21 cellular contexts compared by ENCODE assay signal in the genomic region with DNA sequence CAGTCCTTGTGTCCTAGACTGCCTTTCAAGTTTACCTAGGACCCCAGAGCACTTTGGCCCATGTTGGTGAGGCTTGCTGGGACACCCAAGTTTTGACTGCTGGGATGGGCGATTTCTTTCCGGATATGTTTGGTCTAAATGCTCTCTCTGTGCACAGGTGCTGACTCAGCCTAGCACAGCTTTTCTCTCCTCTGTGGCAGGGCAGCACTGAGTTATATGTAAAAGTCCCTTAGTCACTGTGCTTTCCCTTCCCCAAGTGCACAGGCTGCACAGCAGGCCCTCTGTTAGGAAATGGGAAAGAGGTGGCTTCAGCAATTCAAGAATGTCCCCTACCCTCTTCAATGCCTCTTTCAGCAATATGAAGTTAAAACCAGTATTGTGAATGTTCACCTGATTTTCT. TPM values are rescaled to one million over a fixed set of nuclear protein-coding genes. Genes with fewer than 3 reads are reported as not detected.
DNase-seq lines count a peak whose midpoint lies in the region; ATAC-seq and TF ChIP-seq lines count a peak whose summit lies in the region.
"Had no signal": no experiment of that assay in that cellular context is flagged by ENCODE, and none has a peak within 500 bp of the region (broad histone marks: within the 10 kb centered on the region; RNA-seq: fewer than 3 reads in every experiment).

No MANE protein-coding gene starts in this region.

- H3K4me1 ChIP-seq in GM23338 (ENCODE audit: insufficient read depth) (no peaks in the 10 kb centered on the region), MM.1S (ENCODE audit: low read length) (peaks cover 16% of the 10 kb centered on the region), mammary epithelial cell (ENCODE audit: insufficient read depth, low read length) (peaks cover 26% of the 10 kb centered on the region), SJCRH30 (no peaks in the 10 kb centered on the region)
- H3K4me1 ChIP-seq: BLaER1, Caco-2 had no signal

- H3K27ac Mint-ChIP-seq in GM23338 = peak overlapping the region; percentile 77
- H3K27ac Mint-ChIP-seq: CD4-positive, alpha-beta memory T cell had no signal

- H3K9me2 ChIP-seq in GM23338 (ENCODE audit: insufficient read depth) (no peaks in the 10 kb centered on the region), MM.1S (replicated peaks; ENCODE audit: insufficient read depth, low read length) (no peaks in the 10 kb centered on the region)

- H4K20me1 ChIP-seq in GM23338 (replicated peaks; ENCODE audit: insufficient read depth) (no peaks in the 10 kb centered on the region), MM.1S (ENCODE audit: insufficient read depth, low read length) (no peaks in the 10 kb centered on the region), mammary epithelial cell (ENCODE audit: insufficient read depth, low read length) (no peaks in the 10 kb centered on the region)
- H4K20me1 ChIP-seq: BLaER1 had no signal

- H3K9ac ChIP-seq in MM.1S (ENCODE audit: low read length) (no peak overlapping the region), mammary epithelial cell (ENCODE audit: insufficient read depth, low read length) (no peak overlapping the region)
- H3K9ac ChIP-seq: BLaER1 had no signal

- no peak; the same call in 2 of the 3 replicates for ATAC-seq in GM23338
- ATAC-seq in GM19324 (IDR thresholded peaks at IDR 0.05; ENCODE audit: low FRiP score, unreplicated experiment) = no peak
- ATAC-seq: GM12878, HepG2, K562, SK-N-SH treated with all-trans-retinoic acid at 6 μM for 48 hours had no signal

- H3K27me3 Mint-ChIP-seq in GM23338 (ENCODE audit: insufficient read depth, low read depth, poor library complexity) = peaks cover 6% of the 10 kb centered on the region

- dilution Hi-C loops in mammary epithelial cell (cut with HindIII; ENCODE audit: low sequenced_read_pairs) = no loop called here

- H3K79me2 ChIP-seq in GM23338 (replicated peaks; ENCODE audit: insufficient read depth) = no peaks in the 10 kb centered on the region
- H3K79me2 ChIP-seq in MM.1S (ENCODE audit: low read length) = no peaks in the 10 kb centered on the region
- no peaks in the 10 kb centered on the region for H3K79me2 ChIP-seq in mammary epithelial cell (ENCODE audit: insufficient read depth, low read length)

- H3K4me1 Mint-ChIP-seq in GM23338 = peaks cover 5% of the 10 kb centered on the region; the same call in 1 of the 3 replicates
- H3K4me1 Mint-ChIP-seq: CD4-positive, alpha-beta memory T cell had no signal

- no peak overlapping the region for H3K4me3 ChIP-seq in GM23338
- H3K4me3 ChIP-seq in MM.1S (ENCODE audit: low read length) = 0 out of 2 replicates have a peak overlapping the region, but pooled peaks have one; percentile 2
- no peak overlapping the region for H3K4me3 ChIP-seq in mammary epithelial cell (replicated peaks in 1 of 3; ENCODE audit: insufficient read depth in 1 of 3, low read depth in 2 of 3, low read length in 3 of 3)
- H3K4me3 ChIP-seq in SJCRH30 = no peak overlapping the region
- H3K4me3 ChIP-seq: BLaER1, GM12878, K562 had no signal

- no peaks in the 10 kb centered on the region for H3K9me3 Mint-ChIP-seq in GM23338
- H3K9me3 Mint-ChIP-seq: CD4-positive, alpha-beta memory T cell had no signal

- no peak for DNase-seq in GM23338 (ENCODE audit: low spot score)
- peak; percentile 77 for DNase-seq in MM.1S
- peak; percentile 35 for DNase-seq in mammary epithelial cell
- peak; percentile 1 for DNase-seq in kidney tubule cell (ENCODE audit: low spot score)
- no peak for DNase-seq in stimulated activated naive CD4-positive, alpha-beta T cell treated with Interleukin-2 at 50 U/mL for 16 hours (lab: John Stamatoyannopoulos, UW)
- DNase-seq in SJCRH30 = no peak
- DNase-seq: Caco-2; CD4-positive, alpha-beta memory T cell; DND-41; GOT3; NCI-H1092; NCI-H1436; NCI-H187 treated with DMSO at 0.1 percent for 48 hours; NCI-H510A; SIG-M5 had no signal

- CTCF ChIA-PET in mammary epithelial cell (lab: Charles Lee; ENCODE audit: low non-redundant PET) = no interaction called here

- H3K27ac ChIP-seq in GM23338 (ENCODE audit: low read depth) = no peak overlapping the region
- peak overlapping the region; percentile 47; the same call in 1 of the 2 replicates for H3K27ac ChIP-seq in MM.1S (ENCODE audit: low read length)
- H3K27ac ChIP-seq in mammary epithelial cell (ENCODE audit: insufficient read depth, low read depth, low read length) = no peak overlapping the region
- no peak overlapping the region for H3K27ac ChIP-seq in SJCRH30
- H3K27ac ChIP-seq: BLaER1 had no signal

- WGBS in mammary epithelial cell (ENCODE audit: low coverage, missing lambda C conversion rate) = 58% methylated on average over 2 of the region's 2 CpGs

- H3K4me3 Mint-ChIP-seq in GM23338 = no peak overlapping the region
- H3K4me3 Mint-ChIP-seq: CD4-positive, alpha-beta memory T cell had no signal

- no peak overlapping the region for H3K4me2 ChIP-seq in GM23338
- H3K4me2 ChIP-seq in MM.1S (ENCODE audit: low read depth, low read length) = peak overlapping the region; percentile 44; the same call in 1 of the 2 replicates
- no peak overlapping the region for H3K4me2 ChIP-seq in mammary epithelial cell (ENCODE audit: insufficient read depth, low read depth, low read length)
- H3K4me2 ChIP-seq: BLaER1 had no signal

- H3K9me3 ChIP-seq in MM.1S (replicated peaks; ENCODE audit: insufficient read depth, low read length) = no peaks in the 10 kb centered on the region
- no peaks in the 10 kb centered on the region for H3K9me3 ChIP-seq in mammary epithelial cell (replicated peaks; ENCODE audit: insufficient read depth, low read length)
- no peaks in the 10 kb centered on the region for H3K9me3 ChIP-seq in SJCRH30 (replicated peaks)
- H3K9me3 ChIP-seq: BLaER1, Caco-2 had no signal

- in situ Hi-C loops in mammary epithelial cell (cut with MboI; ENCODE audit: low sequenced_read_pairs in 2 of 2) = no loop called here

- H2AFZ ChIP-seq in GM23338 (no peak overlapping the region), MM.1S (ENCODE audit: low read length) (peak overlapping the region; percentile 67), mammary epithelial cell (ENCODE audit: low read depth, low read length) (no peak overlapping the region)

- H3F3A ChIP-seq in GM23338 (replicated peaks; ENCODE audit: low read depth) = no peaks in the 10 kb centered on the region
- no peaks in the 10 kb centered on the region for H3F3A ChIP-seq in MM.1S (ENCODE audit: insufficient read depth, low read length)

- H3K27me3 ChIP-seq in GM23338 (ENCODE audit: insufficient read depth) (no peaks in the 10 kb centered on the region), MM.1S (replicated peaks; ENCODE audit: insufficient read depth, low read length) (no peaks in the 10 kb centered on the region), mammary epithelial cell (ENCODE audit: insufficient read depth, low read length) (no peaks in the 10 kb centered on the region), SJCRH30 (no peaks in the 10 kb centered on the region)
- H3K27me3 ChIP-seq: BLaER1 had no signal

- no peaks in the 10 kb centered on the region for H3K36me3 Mint-ChIP-seq in GM23338 (ENCODE audit: low read depth)
- H3K36me3 Mint-ChIP-seq: CD4-positive, alpha-beta memory T cell had no signal

- intact Hi-C loops in mammary epithelial cell (cut with micrococcal nuclease) = loop anchor here (5.0 kb wide), 1 partner anchor 351 kb away; no protein-coding TSS in a partner anchor

- H3K36me3 ChIP-seq in GM23338 (ENCODE audit: insufficient read depth) (no peaks in the 10 kb centered on the region), MM.1S (replicated peaks; ENCODE audit: insufficient read depth, low read length) (no peaks in the 10 kb centered on the region), mammary epithelial cell (ENCODE audit: insufficient read depth, low read length) (peaks cover 14% of the 10 kb centered on the region), SJCRH30 (no peaks in the 10 kb centered on the region)
- H3K36me3 ChIP-seq: BLaER1 had no signal

- no TSS peak for BruUV-seq in mammary epithelial cell (replicated peaks; lab: Mats Ljungman, UMichigan)

- TF ChIP-seq CTCF in GM23338 (conservative IDR thresholded peaks at IDR 0.05; ENCODE audit: low read depth in 2 of 2) = no peak
- TF ChIP-seq CTCF in MM.1S (IDR thresholded peaks at IDR 0.05; ENCODE audit: low read length) = no peak
- no peak for TF ChIP-seq CTCF in mammary epithelial cell (conservative IDR thresholded peaks at IDR 0.05 in 1 of 2, IDR thresholded peaks at IDR 0.05 in 1 of 2; ENCODE audit: extremely low read depth in 1 of 2, insufficient read depth in 1 of 2, low read depth in 1 of 2, low read length in 2 of 2)

TF ChIP-seq in GM23338, 12 proteins besides CTCF, POLR2A, EP300 and RAD21:
- TF ChIP-seq, protein P1, sequence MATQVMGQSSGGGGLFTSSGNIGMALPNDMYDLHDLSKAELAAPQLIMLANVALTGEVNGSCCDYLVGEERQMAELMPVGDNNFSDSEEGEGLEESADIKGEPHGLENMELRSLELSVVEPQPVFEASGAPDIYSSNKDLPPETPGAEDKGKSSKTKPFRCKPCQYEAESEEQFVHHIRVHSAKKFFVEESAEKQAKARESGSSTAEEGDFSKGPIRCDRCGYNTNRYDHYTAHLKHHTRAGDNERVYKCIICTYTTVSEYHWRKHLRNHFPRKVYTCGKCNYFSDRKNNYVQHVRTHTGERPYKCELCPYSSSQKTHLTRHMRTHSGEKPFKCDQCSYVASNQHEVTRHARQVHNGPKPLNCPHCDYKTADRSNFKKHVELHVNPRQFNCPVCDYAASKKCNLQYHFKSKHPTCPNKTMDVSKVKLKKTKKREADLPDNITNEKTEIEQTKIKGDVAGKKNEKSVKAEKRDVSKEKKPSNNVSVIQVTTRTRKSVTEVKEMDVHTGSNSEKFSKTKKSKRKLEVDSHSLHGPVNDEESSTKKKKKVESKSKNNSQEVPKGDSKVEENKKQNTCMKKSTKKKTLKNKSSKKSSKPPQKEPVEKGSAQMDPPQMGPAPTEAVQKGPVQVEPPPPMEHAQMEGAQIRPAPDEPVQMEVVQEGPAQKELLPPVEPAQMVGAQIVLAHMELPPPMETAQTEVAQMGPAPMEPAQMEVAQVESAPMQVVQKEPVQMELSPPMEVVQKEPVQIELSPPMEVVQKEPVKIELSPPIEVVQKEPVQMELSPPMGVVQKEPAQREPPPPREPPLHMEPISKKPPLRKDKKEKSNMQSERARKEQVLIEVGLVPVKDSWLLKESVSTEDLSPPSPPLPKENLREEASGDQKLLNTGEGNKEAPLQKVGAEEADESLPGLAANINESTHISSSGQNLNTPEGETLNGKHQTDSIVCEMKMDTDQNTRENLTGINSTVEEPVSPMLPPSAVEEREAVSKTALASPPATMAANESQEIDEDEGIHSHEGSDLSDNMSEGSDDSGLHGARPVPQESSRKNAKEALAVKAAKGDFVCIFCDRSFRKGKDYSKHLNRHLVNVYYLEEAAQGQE (IDR thresholded peaks at IDR 0.05; ENCODE audit: unreplicated experiment) = no peak
- TF ChIP-seq POLR2AphosphoS5 (IDR thresholded peaks at IDR 0.05; ENCODE audit: low read depth) = no peak
- TF ChIP-seq EZH2 (IDR thresholded peaks at IDR 0.05; ENCODE audit: low read depth, unreplicated experiment) = no peak

RNA-seq across cellular contexts. Expression of gene SLC6A15, which starts 54.8 kb away (rescaled TPM):
- 22.9 and 27.9 TPM in 2 replicates for total RNA-seq in GM23338 (2014; rRNA removed; shearing (Covaris generic))
- polyA plus RNA-seq in GM23338 (2016; fragmentation: Nextera tagmentation; extraction: Ambion mirVana) = 11.7 and 12.1 TPM in 2 replicates
- total RNA-seq in mammary epithelial cell = 100 to 1,000 TPM in 1 of 2 donors, 10 to 100 TPM in 1; 26.7 to 185 TPM
- 12.0 TPM for polyA plus RNA-seq in mammary epithelial cell
- 38.9 TPM for polyA minus RNA-seq in mammary epithelial cell
- total RNA-seq in SJCRH30 (2014; rRNA removed; shearing (Covaris generic)) = 24.4 and 26.2 TPM in 2 replicates
- total RNA-seq: Caco-2; CD4-positive, alpha-beta memory T cell; GM12878; HepG2; K562 had no signal
- polyA plus RNA-seq: CD4-positive, alpha-beta memory T cell; HepG2; K562 had no signal

Comparison
In these comparisons a context has a peak if more than half of its experiments do, and no peak if none do; other contexts are left out.
1. DNase-seq: peak in MM.1S (single experiment), mammary epithelial cell (single experiment) and kidney tubule cell (single experiment); none in GM23338 (single experiment), stimulated activated naive CD4-positive, alpha-beta T cell treated with Interleukin-2 at 50 U/mL for 16 hours (single experiment) and SJCRH30 (0 of 2).